Comparison of ENCODE assay signal across 1 cellular context in genomic region chr1:244451951-244452795, GRCh38.
A peak's percentile ranks its signal among the peaks of the same experiment; 100 is the strongest.
TF ChIP-seq lines count a peak whose summit lies in the region.

No MANE protein-coding gene starts in this region.

TF ChIP-seq in HepG2, 621 proteins besides CTCF, POLR2A, EP300 and RAD21 (continued from another document):
- 0 out of 2 replicates have a peak, but pooled peaks have one; percentile 27 for TF ChIP-seq TRAFD1 (CRISPR knock-in tag; IDR thresholded peaks at IDR 0.05; ENCODE audit: borderline replicate concordance)
- 0 out of 2 replicates have a peak, but pooled peaks have one; percentile 7 for TF ChIP-seq PRDM15 (CRISPR knock-in tag; IDR thresholded peaks at IDR 0.05)
- peak; percentile 89 for TF ChIP-seq SPEN (CRISPR knock-in tag; IDR thresholded peaks at IDR 0.05; ENCODE audit: low read depth)
- no peak for TF ChIP-seq HNRNPK (IDR thresholded peaks at IDR 0.05; ENCODE audit: low read depth, low read length, poor library complexity, severe bottlenecking)
